1 cellular context compared by ENCODE assay signal in the genomic region with DNA sequence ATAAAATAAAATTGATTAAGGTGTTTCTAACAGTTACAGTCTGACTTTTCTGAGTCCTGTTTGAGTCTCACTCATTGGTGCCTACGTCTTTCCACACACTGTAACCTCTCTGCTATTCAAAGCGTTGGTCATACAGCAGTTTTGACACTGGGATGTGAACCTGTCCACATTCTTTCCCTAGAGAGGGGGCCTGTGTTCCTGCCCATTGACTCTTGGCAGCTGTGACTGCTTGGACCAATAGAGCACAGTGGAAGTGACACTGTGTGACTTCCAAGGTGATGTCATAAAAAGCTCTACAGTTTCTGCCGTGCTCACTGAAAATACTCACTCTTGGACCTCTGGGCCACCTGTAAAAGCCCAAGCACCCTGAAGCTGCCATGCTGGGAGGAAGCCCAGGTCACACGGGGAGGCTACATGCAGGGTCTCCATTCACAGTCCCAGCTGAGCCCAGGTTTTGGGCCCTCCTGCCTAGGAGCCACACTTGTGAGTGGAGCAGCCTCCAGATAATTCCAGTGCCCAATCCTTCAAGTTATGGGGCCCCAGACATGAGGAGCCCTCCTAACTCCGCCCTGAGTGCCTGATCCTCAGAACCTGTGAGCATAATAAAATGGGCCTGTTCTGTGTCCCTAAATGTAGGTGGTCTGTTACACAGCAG.
TF ChIP-seq lines count a peak whose summit lies in the region.

No MANE protein-coding gene starts in this region.

TF ChIP-seq in GM23338, 12 proteins besides CTCF, POLR2A, EP300 and RAD21:
- no peak for TF ChIP-seq POLR2AphosphoS5 (IDR thresholded peaks at IDR 0.05; ENCODE audit: low read depth)
- no peak for TF ChIP-seq CREB1 (CRISPR knock-in tag; IDR thresholded peaks at IDR 0.05; ENCODE audit: low read depth)
- TF ChIP-seq, protein P1, sequence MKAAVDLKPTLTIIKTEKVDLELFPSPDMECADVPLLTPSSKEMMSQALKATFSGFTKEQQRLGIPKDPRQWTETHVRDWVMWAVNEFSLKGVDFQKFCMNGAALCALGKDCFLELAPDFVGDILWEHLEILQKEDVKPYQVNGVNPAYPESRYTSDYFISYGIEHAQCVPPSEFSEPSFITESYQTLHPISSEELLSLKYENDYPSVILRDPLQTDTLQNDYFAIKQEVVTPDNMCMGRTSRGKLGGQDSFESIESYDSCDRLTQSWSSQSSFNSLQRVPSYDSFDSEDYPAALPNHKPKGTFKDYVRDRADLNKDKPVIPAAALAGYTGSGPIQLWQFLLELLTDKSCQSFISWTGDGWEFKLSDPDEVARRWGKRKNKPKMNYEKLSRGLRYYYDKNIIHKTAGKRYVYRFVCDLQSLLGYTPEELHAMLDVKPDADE (IDR thresholded peaks at IDR 0.05): no peak
- TF ChIP-seq, protein P2, sequence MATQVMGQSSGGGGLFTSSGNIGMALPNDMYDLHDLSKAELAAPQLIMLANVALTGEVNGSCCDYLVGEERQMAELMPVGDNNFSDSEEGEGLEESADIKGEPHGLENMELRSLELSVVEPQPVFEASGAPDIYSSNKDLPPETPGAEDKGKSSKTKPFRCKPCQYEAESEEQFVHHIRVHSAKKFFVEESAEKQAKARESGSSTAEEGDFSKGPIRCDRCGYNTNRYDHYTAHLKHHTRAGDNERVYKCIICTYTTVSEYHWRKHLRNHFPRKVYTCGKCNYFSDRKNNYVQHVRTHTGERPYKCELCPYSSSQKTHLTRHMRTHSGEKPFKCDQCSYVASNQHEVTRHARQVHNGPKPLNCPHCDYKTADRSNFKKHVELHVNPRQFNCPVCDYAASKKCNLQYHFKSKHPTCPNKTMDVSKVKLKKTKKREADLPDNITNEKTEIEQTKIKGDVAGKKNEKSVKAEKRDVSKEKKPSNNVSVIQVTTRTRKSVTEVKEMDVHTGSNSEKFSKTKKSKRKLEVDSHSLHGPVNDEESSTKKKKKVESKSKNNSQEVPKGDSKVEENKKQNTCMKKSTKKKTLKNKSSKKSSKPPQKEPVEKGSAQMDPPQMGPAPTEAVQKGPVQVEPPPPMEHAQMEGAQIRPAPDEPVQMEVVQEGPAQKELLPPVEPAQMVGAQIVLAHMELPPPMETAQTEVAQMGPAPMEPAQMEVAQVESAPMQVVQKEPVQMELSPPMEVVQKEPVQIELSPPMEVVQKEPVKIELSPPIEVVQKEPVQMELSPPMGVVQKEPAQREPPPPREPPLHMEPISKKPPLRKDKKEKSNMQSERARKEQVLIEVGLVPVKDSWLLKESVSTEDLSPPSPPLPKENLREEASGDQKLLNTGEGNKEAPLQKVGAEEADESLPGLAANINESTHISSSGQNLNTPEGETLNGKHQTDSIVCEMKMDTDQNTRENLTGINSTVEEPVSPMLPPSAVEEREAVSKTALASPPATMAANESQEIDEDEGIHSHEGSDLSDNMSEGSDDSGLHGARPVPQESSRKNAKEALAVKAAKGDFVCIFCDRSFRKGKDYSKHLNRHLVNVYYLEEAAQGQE (IDR thresholded peaks at IDR 0.05; ENCODE audit: unreplicated experiment): no peak
- TF ChIP-seq, protein P3, sequence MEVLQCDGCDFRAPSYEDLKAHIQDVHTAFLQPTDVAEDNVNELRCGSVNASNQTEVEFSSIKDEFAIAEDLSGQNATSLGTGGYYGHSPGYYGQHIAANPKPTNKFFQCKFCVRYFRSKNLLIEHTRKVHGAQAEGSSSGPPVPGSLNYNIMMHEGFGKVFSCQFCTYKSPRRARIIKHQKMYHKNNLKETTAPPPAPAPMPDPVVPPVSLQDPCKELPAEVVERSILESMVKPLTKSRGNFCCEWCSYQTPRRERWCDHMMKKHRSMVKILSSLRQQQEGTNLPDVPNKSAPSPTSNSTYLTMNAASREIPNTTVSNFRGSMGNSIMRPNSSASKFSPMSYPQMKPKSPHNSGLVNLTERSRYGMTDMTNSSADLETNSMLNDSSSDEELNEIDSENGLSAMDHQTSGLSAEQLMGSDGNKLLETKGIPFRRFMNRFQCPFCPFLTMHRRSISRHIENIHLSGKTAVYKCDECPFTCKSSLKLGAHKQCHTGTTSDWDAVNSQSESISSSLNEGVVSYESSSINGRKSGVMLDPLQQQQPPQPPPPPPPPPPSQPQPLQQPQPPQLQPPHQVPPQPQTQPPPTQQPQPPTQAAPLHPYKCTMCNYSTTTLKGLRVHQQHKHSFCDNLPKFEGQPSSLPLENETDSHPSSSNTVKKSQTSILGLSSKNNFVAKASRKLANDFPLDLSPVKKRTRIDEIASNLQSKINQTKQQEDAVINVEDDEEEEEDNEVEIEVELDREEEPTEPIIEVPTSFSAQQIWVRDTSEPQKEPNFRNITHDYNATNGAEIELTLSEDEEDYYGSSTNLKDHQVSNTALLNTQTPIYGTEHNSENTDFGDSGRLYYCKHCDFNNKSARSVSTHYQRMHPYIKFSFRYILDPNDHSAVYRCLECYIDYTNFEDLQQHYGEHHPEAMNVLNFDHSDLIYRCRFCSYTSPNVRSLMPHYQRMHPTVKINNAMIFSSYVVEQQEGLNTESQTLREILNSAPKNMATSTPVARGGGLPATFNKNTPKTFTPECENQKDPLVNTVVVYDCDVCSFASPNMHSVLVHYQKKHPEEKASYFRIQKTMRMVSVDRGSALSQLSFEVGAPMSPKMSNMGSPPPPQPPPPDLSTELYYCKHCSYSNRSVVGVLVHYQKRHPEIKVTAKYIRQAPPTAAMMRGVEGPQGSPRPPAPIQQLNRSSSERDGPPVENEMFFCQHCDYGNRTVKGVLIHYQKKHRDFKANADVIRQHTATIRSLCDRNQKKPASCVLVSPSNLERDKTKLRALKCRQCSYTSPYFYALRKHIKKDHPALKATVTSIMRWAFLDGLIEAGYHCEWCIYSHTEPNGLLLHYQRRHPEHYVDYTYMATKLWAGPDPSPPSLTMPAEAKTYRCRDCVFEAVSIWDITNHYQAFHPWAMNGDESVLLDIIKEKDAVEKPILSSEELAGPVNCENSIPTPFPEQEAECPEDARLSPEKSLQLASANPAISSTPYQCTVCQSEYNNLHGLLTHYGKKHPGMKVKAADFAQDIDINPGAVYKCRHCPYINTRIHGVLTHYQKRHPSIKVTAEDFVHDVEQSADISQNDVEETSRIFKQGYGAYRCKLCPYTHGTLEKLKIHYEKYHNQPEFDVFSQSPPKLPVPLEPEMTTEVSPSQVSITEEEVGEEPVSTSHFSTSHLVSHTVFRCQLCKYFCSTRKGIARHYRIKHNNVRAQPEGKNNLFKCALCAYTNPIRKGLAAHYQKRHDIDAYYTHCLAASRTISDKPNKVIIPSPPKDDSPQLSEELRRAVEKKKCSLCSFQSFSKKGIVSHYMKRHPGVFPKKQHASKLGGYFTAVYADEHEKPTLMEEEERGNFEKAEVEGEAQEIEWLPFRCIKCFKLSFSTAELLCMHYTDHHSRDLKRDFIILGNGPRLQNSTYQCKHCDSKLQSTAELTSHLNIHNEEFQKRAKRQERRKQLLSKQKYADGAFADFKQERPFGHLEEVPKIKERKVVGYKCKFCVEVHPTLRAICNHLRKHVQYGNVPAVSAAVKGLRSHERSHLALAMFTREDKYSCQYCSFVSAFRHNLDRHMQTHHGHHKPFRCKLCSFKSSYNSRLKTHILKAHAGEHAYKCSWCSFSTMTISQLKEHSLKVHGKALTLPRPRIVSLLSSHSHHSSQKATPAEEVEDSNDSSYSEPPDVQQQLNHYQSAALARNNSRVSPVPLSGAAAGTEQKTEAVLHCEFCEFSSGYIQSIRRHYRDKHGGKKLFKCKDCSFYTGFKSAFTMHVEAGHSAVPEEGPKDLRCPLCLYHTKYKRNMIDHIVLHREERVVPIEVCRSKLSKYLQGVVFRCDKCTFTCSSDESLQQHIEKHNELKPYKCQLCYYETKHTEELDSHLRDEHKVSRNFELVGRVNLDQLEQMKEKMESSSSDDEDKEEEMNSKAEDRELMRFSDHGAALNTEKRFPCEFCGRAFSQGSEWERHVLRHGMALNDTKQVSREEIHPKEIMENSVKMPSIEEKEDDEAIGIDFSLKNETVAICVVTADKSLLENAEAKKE (CRISPR knock-in tag; IDR thresholded peaks at IDR 0.05): no peak
- no peak for TF ChIP-seq EZH2phosphoT487 (IDR thresholded peaks at IDR 0.05; ENCODE audit: unreplicated experiment)
- TF ChIP-seq ZNF331 (CRISPR knock-in tag; IDR thresholded peaks at IDR 0.05; ENCODE audit: low read depth): no peak
